In the genomic region with DNA sequence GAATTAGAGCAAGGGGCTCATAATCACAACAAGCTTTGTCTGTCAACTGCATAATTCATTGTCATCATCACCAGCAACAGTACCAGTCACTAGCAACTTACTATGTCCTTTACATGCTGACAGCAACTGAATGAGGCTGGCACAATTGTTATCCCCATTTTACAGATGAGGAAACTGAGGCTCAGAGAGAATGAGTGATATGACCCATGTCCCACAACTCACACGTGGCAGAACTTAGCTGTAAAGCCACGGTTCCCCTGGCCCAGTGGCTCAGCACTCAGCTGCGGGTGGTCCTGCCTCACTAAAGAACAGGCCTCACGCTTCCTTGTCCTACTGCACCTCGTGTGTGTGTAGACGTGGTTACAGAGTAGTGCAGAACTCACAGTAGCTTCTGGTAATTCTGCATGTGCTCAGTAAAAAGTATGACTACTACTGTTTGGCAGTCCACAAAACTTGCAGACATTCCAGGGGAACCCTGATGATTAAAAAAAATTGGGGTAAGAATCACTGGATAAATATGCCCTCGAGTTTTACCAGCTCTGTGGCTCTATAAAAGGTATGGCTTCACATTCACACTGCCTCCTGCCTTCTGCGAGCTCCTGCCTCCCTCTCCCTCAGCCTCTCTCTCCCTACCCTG, we compare ENCODE assay signal across 1 cellular context.
TF ChIP-seq lines count a peak whose summit lies in the region.

No MANE protein-coding gene starts in this region.

TF ChIP-seq in IMR-90, 13 proteins besides CTCF, POLR2A, EP300 and RAD21:
- peak; percentile 60; the same call in 1 of the 2 replicates for TF ChIP-seq BHLHE40 (IDR thresholded peaks at IDR 0.05; ENCODE audit: low read depth, low read length)
- TF ChIP-seq NFE2L2 (IDR thresholded peaks at IDR 0.05; ENCODE audit: low read depth, low read length): no peak
- no peak for TF ChIP-seq SMC3 (IDR thresholded peaks at IDR 0.05; ENCODE audit: low read depth, low read length)
- no peak for TF ChIP-seq RCOR1 (IDR thresholded peaks at IDR 0.05; ENCODE audit: insufficient replicate concordance, low read length)
